21 cellular contexts compared by ENCODE assay signal in the genomic region with DNA sequence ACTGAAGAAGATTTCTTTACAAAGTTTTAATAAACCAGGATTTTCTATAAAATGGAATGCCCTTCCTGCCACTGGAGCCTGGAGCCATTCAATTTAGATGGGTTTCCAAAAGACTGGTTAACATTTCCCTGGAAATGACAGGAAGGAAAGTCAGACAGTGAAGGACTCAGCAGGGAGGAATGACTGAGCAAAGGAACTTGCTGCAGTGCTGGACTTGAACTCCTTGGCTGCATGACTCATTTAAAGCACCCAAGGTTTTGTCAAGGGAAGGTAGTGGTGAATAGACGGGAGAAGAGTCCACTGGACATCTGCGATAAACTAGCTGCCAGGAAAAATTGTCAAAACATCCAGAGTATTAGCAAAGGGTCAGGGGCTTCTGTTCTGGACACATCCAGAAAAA.
"Had no signal": no experiment of that assay in that cellular context is flagged by ENCODE, and none has a peak within 500 bp of the region (broad histone marks: within the 10 kb centered on the region; RNA-seq: fewer than 3 reads in every experiment).

No MANE protein-coding gene starts in this region.

- H3K36me3 ChIP-seq: pancreas, uterus, WERI-Rb-1 had no signal

- H3K4me3 Mint-ChIP-seq: activated CD8-positive, alpha-beta T cell treated with anti-CD3 and anti-CD28 coated beads, Interleukin-2, amount 10 ng/mL, durations not matched to agents 7 days and 5 days; activated naive CD8-positive, alpha-beta T cell treated with anti-CD3 and anti-CD28 coated beads, Interleukin-2, amount 50 U/mL, for 24 hours; activated T-helper 1 cell treated with anti-CD3 and anti-CD28 coated beads, Interleukin-12 subunit alpha, Interleukin-12 subunit beta, Interleukin-2, Interleukin-4 antibody, amounts not matched to agents 30 ng/mL and 10 ng/mL and 1 ng/mL, durations not matched to agents 14 hours and 24 hours and 36 hours; nephron progenitor cell had no signal

- H3K4me1 ChIP-seq: pancreas, testis, uterus had no signal

- ATAC-seq: activated CD8-positive, alpha-beta T cell treated with anti-CD3 and anti-CD28 coated beads, Interleukin-2, amount 10 ng/mL, durations not matched to agents 7 days and 5 days; activated naive CD8-positive, alpha-beta T cell treated with anti-CD3 and anti-CD28 coated beads, Interleukin-2, amount 50 U/mL, for 24 hours; left colon; pancreas; sciatic nerve had no signal

- H3K9me3 Mint-ChIP-seq: activated T-helper 1 cell treated with anti-CD3 and anti-CD28 coated beads, Interleukin-12 subunit alpha, Interleukin-12 subunit beta, Interleukin-2, Interleukin-4 antibody, amounts not matched to agents 30 ng/mL and 10 ng/mL and 1 ng/mL, durations not matched to agents 14 hours and 24 hours and 36 hours had no signal

- DNase-seq: activated CD4-positive, alpha-beta T cell treated with anti-CD3 and anti-CD28 coated beads, Interleukin-2, amount 50 U/mL, for 1 hour; activated CD4-positive, CD25-positive, alpha-beta regulatory T cell treated with anti-CD3 and anti-CD28 coated beads, Interleukin-2, amount 50 U/mL, for 72 hours; activated CD8-positive, alpha-beta T cell treated with anti-CD3 and anti-CD28 coated beads, Interleukin-2, amount 10 ng/mL, durations not matched to agents 7 days and 5 days; activated gamma-delta T cell; activated naive CD4-positive, alpha-beta T cell treated with anti-CD3 and anti-CD28 coated beads, Interleukin-2, amount 50 U/mL, for 16 hours; activated naive CD8-positive, alpha-beta T cell treated with anti-CD3 and anti-CD28 coated beads, Interleukin-2, amount 50 U/mL, for 24 hours; cerebellar nuclear complex; glutamatergic neuron; hippocampal formation; left colon; mesenchymal stem cell; nephron progenitor cell; pancreas; small intestine; stimulated activated CD4-positive, alpha-beta T cell treated with anti-CD3 and anti-CD28 coated beads, Interleukin-2, amount 100 ng/mL, for 48 hours; stimulated activated naive CD4-positive, alpha-beta T cell; testis; uterus; WERI-Rb-1 had no signal

- H3K27ac ChIP-seq: pancreas, testis, uterus, WERI-Rb-1 had no signal

- H3K27me3 ChIP-seq: pancreas, testis, uterus had no signal

- H3K27me3 Mint-ChIP-seq: activated naive CD8-positive, alpha-beta T cell treated with anti-CD3 and anti-CD28 coated beads, Interleukin-2, amount 50 U/mL, for 24 hours had no signal

- H3K4me3 ChIP-seq: pancreas, testis, uterus had no signal

- H3K4me1 Mint-ChIP-seq: activated naive CD8-positive, alpha-beta T cell treated with anti-CD3 and anti-CD28 coated beads, Interleukin-2, amount 50 U/mL, for 24 hours had no signal

- H3K27ac Mint-ChIP-seq: activated CD8-positive, alpha-beta T cell treated with anti-CD3 and anti-CD28 coated beads, Interleukin-2, amount 10 ng/mL, durations not matched to agents 7 days and 5 days; activated naive CD8-positive, alpha-beta T cell treated with anti-CD3 and anti-CD28 coated beads, Interleukin-2, amount 50 U/mL, for 24 hours; activated T-helper 1 cell treated with anti-CD3 and anti-CD28 coated beads, Interleukin-12 subunit alpha, Interleukin-12 subunit beta, Interleukin-2, Interleukin-4 antibody, amounts not matched to agents 30 ng/mL and 10 ng/mL and 1 ng/mL, durations not matched to agents 14 hours and 24 hours and 36 hours; nephron progenitor cell had no signal

- H3K9me3 ChIP-seq: pancreas, testis, uterus had no signal
